In the genomic region with DNA sequence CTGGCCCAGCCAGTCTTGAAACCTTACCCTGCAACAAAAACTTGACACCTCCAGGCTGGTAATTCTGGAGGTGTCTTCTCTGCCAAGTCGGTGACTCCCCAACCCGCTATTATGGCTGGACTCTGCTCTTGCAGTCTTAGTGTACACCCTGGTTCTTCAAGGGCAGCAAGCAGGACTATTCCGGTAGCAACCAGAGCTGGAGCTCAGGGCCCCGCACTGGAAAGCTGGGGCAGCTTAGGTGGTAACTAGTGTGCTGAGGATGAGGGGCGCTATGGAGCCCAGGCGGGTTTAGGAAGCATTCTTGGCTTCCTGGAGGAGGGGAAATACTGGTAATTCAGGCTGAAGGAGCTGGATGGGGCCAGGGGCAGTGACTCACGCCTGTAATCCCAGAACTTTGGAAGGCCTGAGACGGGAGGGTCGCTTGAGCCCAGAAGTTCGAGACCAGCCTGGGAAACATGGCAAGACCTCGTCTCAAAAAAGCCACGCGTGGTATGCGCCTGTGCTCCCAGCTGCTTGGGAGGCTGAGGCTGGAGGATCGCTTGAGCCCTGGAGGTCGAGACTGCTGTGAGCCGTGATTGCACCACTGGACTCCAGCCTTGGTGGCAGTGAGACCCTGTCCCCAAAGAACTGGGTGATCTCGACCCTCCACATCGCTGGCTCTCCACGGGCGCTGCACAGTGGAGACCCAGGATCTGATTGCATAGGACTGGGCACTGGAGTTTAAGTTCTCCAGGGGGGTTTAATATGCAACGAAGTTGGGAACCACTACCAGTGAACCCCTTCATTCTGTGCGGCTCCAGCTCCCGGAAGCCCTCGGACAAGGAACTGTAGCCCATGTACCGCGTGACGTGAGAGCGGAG, we compare ENCODE assay signal across 1 cellular context.
A peak's percentile ranks its signal among the peaks of the same experiment; 100 is the strongest.
TF ChIP-seq lines count a peak whose summit lies in the region.

No MANE protein-coding gene starts in this region.

TF ChIP-seq in GM12878, 131 proteins besides CTCF, POLR2A, EP300 and RAD21:
- TF ChIP-seq MTA3 (IDR thresholded peaks at IDR 0.05; ENCODE audit: borderline replicate concordance, low read length) (0 out of 2 replicates have a peak, but pooled peaks have one; percentile 47), KDM1A (IDR thresholded peaks at IDR 0.05; ENCODE audit: borderline replicate concordance) (no peak), HDGF (IDR thresholded peaks at IDR 0.05) (no peak), RUNX3 (IDR thresholded peaks at IDR 0.05; ENCODE audit: low read length) (no peak), PKNOX1 (IDR thresholded peaks at IDR 0.05) (no peak), ASH2L (IDR thresholded peaks at IDR 0.05; ENCODE audit: borderline replicate concordance, low read depth) (no peak), SMARCA5 (IDR thresholded peaks at IDR 0.05) (no peak), CEBPZ (IDR thresholded peaks at IDR 0.05; ENCODE audit: low read depth, low read length) (no peak)
- TF ChIP-seq, protein P1, sequence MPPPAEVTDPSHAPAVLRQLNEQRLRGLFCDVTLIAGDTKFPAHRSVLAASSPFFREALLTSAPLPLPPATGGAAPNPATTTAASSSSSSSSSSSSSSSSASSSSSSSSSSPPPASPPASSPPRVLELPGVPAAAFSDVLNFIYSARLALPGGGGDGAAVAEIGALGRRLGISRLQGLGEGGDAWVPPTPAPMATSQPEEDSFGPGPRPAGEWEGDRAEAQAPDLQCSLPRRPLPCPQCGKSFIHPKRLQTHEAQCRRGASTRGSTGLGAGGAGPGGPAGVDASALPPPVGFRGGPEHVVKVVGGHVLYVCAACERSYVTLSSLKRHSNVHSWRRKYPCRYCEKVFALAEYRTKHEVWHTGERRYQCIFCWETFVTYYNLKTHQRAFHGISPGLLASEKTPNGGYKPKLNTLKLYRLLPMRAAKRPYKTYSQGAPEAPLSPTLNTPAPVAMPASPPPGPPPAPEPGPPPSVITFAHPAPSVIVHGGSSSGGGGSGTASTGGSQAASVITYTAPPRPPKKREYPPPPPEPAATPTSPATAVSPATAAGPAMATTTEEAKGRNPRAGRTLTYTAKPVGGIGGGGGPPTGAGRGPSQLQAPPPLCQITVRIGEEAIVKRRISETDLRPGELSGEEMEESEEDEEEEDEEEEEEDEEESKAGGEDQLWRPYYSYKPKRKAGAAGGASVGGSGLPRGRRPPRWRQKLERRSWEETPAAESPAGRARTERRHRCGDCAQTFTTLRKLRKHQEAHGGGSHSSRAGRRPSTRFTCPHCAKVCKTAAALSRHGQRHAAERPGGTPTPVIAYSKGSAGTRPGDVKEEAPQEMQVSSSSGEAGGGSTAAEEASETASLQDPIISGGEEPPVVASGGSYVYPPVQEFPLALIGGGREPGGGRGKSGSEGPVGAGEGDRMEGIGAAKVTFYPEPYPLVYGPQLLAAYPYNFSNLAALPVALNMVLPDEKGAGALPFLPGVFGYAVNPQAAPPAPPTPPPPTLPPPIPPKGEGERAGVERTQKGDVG (CRISPR knock-in tag; IDR thresholded peaks at IDR 0.05), result no peak
- TF ChIP-seq, protein P2, sequence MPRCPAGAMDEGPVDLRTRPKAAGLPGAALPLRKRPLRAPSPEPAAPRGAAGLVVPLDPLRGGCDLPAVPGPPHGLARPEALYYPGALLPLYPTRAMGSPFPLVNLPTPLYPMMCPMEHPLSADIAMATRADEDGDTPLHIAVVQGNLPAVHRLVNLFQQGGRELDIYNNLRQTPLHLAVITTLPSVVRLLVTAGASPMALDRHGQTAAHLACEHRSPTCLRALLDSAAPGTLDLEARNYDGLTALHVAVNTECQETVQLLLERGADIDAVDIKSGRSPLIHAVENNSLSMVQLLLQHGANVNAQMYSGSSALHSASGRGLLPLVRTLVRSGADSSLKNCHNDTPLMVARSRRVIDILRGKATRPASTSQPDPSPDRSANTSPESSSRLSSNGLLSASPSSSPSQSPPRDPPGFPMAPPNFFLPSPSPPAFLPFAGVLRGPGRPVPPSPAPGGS (IDR thresholded peaks at IDR 0.05; ENCODE audit: borderline replicate concordance, insufficient read depth, low read depth, low read length, poor library complexity, severe bottlenecking), result peak; percentile 6
